In the genomic region with DNA sequence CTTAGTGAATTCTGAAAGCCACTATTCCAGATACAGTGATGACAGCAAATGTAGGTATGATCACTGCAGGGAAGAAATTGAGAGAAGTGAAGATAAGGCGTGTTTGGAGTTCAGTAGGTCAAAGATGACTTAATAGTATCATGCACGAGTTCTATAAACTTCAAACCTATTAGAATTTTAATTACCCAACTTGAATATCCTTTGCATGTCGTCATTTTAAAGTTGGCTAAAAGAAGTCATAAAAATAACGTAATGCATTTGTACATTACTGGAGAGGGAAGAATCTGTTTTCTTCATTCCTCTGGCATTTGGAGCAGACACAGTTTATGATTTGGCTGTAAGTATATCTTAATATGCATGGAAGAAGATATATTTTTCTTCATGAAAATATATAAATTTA, we compare ENCODE assay signal across 28 cellular contexts.
"Had no signal": no experiment of that assay in that cellular context is flagged by ENCODE, and none has a peak within 500 bp of the region (broad histone marks: within the 10 kb centered on the region; RNA-seq: fewer than 3 reads in every experiment).

No MANE protein-coding gene starts in this region.

- H3K27ac ChIP-seq: body of pancreas, cardiac muscle cell, foreskin keratinocyte, heart left ventricle, parathyroid adenoma, psoas muscle, spleen had no signal

- H3K4me3 ChIP-seq: body of pancreas, cardiac muscle cell, heart left ventricle, psoas muscle, spleen had no signal

- DNase-seq: activated CD4-positive, alpha-beta memory T cell treated with anti-CD3 and anti-CD28 coated beads, Interleukin-2, amount 10 ng/mL, durations not matched to agents 7 days and 5 days; activated CD4-positive, alpha-beta T cell treated with anti-CD3 and anti-CD28 coated beads for 1 hour; activated CD4-positive, alpha-beta T cell treated with anti-CD3 and anti-CD28 coated beads, Interleukin-2, amount 10 ng/mL, durations not matched to agents 7 days and 5 days; activated T-cell treated with anti-CD3 and anti-CD28 coated beads, Interleukin-2, amount 50 U/mL, for 48 hours; anterior cingulate cortex; body of pancreas; cerebellar nuclear complex; cortex of kidney; effector memory CD8-positive, alpha-beta T cell; erythroblast; foreskin keratinocyte; heart left ventricle; hypothalamus; immature natural killer cell; kidney; left colon; midbrain; naive thymus-derived CD4-positive, alpha-beta T cell; psoas muscle; spleen; stimulated activated naive CD4-positive, alpha-beta T cell; T-helper 2 cell had no signal

- H3K4me1 Mint-ChIP-seq: activated CD4-positive, alpha-beta memory T cell treated with anti-CD3 and anti-CD28 coated beads, Interleukin-2, amount 10 ng/mL, durations not matched to agents 7 days and 5 days; activated CD4-positive, alpha-beta T cell treated with anti-CD3 and anti-CD28 coated beads, Interleukin-2, amount 10 ng/mL, durations not matched to agents 7 days and 5 days; immature natural killer cell; naive thymus-derived CD4-positive, alpha-beta T cell; WTC11 had no signal

- ATAC-seq: activated naive CD4-positive, alpha-beta T cell treated with anti-CD3 and anti-CD28 coated beads, Interleukin-2, amount 50 U/mL, for 72 hours; body of pancreas; effector memory CD8-positive, alpha-beta T cell; foreskin keratinocyte; heart left ventricle; left colon; naive thymus-derived CD4-positive, alpha-beta T cell; psoas muscle; WTC11 had no signal

- H3K9me3 Mint-ChIP-seq: activated CD4-positive, alpha-beta memory T cell treated with anti-CD3 and anti-CD28 coated beads, Interleukin-2, amount 10 ng/mL, durations not matched to agents 7 days and 5 days; activated CD4-positive, alpha-beta T cell treated with anti-CD3 and anti-CD28 coated beads, Interleukin-2, amount 10 ng/mL, durations not matched to agents 7 days and 5 days; activated T-helper 2 cell treated with anti-CD3 and anti-CD28 coated beads, Interferon-gamma antibody, Interleukin-2, Interleukin-4, amounts not matched to agents 10 μg/mL and 5 μg/mL and 100 μg/mL, durations not matched to agents 14 hours and 24 hours and 36 hours had no signal

- H3K36me3 ChIP-seq: cardiac muscle cell, heart left ventricle, spleen had no signal

- H3K9ac ChIP-seq: parathyroid adenoma had no signal

- H3K9me3 ChIP-seq: body of pancreas, psoas muscle had no signal

- H3K36me3 Mint-ChIP-seq: activated naive CD4-positive, alpha-beta T cell treated with anti-CD3 and anti-CD28 coated beads, Interleukin-2, amount 50 U/mL, for 72 hours; immature natural killer cell; naive thymus-derived CD4-positive, alpha-beta T cell; WTC11 had no signal

- H2AFZ ChIP-seq: parathyroid adenoma had no signal

- H3K27me3 ChIP-seq: body of pancreas, cardiac muscle cell, foreskin keratinocyte, heart left ventricle, spleen had no signal

- FAIRE-seq: kidney, urothelium cell line had no signal

- H3K27ac Mint-ChIP-seq: activated CD4-positive, alpha-beta memory T cell treated with anti-CD3 and anti-CD28 coated beads, Interleukin-2, amount 10 ng/mL, durations not matched to agents 7 days and 5 days; activated CD4-positive, alpha-beta T cell treated with anti-CD3 and anti-CD28 coated beads, Interleukin-2, amount 10 ng/mL, durations not matched to agents 7 days and 5 days; activated naive CD4-positive, alpha-beta T cell treated with anti-CD3 and anti-CD28 coated beads, Interleukin-2, amount 50 U/mL, for 72 hours; activated T-helper 2 cell treated with anti-CD3 and anti-CD28 coated beads, Interferon-gamma antibody, Interleukin-2, Interleukin-4, amounts not matched to agents 10 μg/mL and 5 μg/mL and 100 μg/mL, durations not matched to agents 14 hours and 24 hours and 36 hours; effector memory CD8-positive, alpha-beta T cell; immature natural killer cell; naive thymus-derived CD4-positive, alpha-beta T cell; WTC11 had no signal

- H3K79me2 ChIP-seq: parathyroid adenoma had no signal

- H3K4me1 ChIP-seq: body of pancreas, foreskin keratinocyte, heart left ventricle, parathyroid adenoma, psoas muscle, spleen had no signal

- H3K27me3 Mint-ChIP-seq: activated CD4-positive, alpha-beta memory T cell treated with anti-CD3 and anti-CD28 coated beads, Interleukin-2, amount 10 ng/mL, durations not matched to agents 7 days and 5 days; activated CD4-positive, alpha-beta T cell treated with anti-CD3 and anti-CD28 coated beads, Interleukin-2, amount 10 ng/mL, durations not matched to agents 7 days and 5 days; naive thymus-derived CD4-positive, alpha-beta T cell had no signal

- H3K4me3 Mint-ChIP-seq: activated CD4-positive, alpha-beta memory T cell treated with anti-CD3 and anti-CD28 coated beads, Interleukin-2, amount 10 ng/mL, durations not matched to agents 7 days and 5 days; activated CD4-positive, alpha-beta T cell treated with anti-CD3 and anti-CD28 coated beads, Interleukin-2, amount 10 ng/mL, durations not matched to agents 7 days and 5 days; effector memory CD8-positive, alpha-beta T cell; immature natural killer cell; naive thymus-derived CD4-positive, alpha-beta T cell; WTC11 had no signal
